Comparison of ENCODE assay signal across 30 cellular contexts in genomic region chr9:132970306-132971062, GRCh38. TPM values are rescaled to one million over a fixed set of nuclear protein-coding genes. Genes with fewer than 3 reads are reported as not detected.
DNase-seq lines count a peak whose midpoint lies in the region; ATAC-seq, FAIRE-seq and TF ChIP-seq lines count a peak whose summit lies in the region.
"Had no signal": no experiment of that assay in that cellular context is flagged by ENCODE, and none has a peak within 500 bp of the region (broad histone marks: within the 10 kb centered on the region; RNA-seq: fewer than 3 reads in every experiment).

No MANE protein-coding gene starts in this region.

- H3K9ac ChIP-seq in kidney (ENCODE audit: low read length in 2 of 2), result peak overlapping the region in 1 of 2 donors; percentile 6
- H3K9ac ChIP-seq in neuronal stem cell (ENCODE audit: low read depth, low read length, poor library complexity), result no peak overlapping the region

- H2BK12ac ChIP-seq in neuronal stem cell (ENCODE audit: low read length), result no peak overlapping the region

- H3K18ac ChIP-seq in neuronal stem cell (ENCODE audit: low read length), result no peak overlapping the region

- no peak for TF ChIP-seq EP300 in sigmoid colon (IDR thresholded peaks at IDR 0.05)

- H2BK15ac ChIP-seq in neuronal stem cell (ENCODE audit: low read length), result no peak overlapping the region

- DNase-seq in DMS79 (lab: John Stamatoyannopoulos, UW) (peak; percentile 56), NCI-H526 treated with DMSO at 0.1 percent for 48 hours (lab: John Stamatoyannopoulos, UW) (peak; percentile 92), kidney (no peak), neuronal stem cell (ENCODE audit: low spot score) (no peak), sigmoid colon (no peak), substantia nigra (lab: John Stamatoyannopoulos, UW) (no peak)
- DNase-seq in activated CD8-positive, alpha-beta memory T cell treated with anti-CD3 and anti-CD28 coated beads, Interleukin-2, amount 50 U/mL, for 4 hours, result no peak
- DNase-seq: activated CD4-positive, alpha-beta T cell treated with anti-CD3 and anti-CD28 coated beads, Interleukin-2, amount 50 U/mL, for 1 hour; activated naive CD4-positive, alpha-beta T cell treated with anti-CD3 and anti-CD28 coated beads for 36 hours; brain microvascular endothelial cell; COR-L47; DMS53; GF-D8; islet precursor cell; NCI-H1930; NCI-H524 treated with DMSO at 0.1 percent for 48 hours; psoas muscle; stimulated activated naive CD8-positive, alpha-beta T cell treated with anti-CD3 and anti-CD28 coated beads, Interleukin-15, amount 100 ng/mL, for 72 hours; tibial artery had no signal

- no peak for FAIRE-seq in kidney (lab: Jason Lieb, UNC)
- FAIRE-seq: GM18507, HepG2, RCC 7860 had no signal

- H3K27me3 ChIP-seq in neuronal stem cell (ENCODE audit: control insufficient read depth in 3 of 3, insufficient read depth in 3 of 3, low read depth in 1 of 3, low read length in 3 of 3) (peaks cover 0 to 40% (median 8%) of the 10 kb centered on the region in 3 experiments), sigmoid colon (peaks cover 0 to 34% (median 13%) of the 10 kb centered on the region in 3 donors)

- no peaks in the 10 kb centered on the region for H3K79me1 ChIP-seq in neuronal stem cell (ENCODE audit: low read depth, low read length)

- H3K23ac ChIP-seq in neuronal stem cell (ENCODE audit: low read depth, low read length, poor library complexity), result peak overlapping the region; percentile 15

- H2BK120ac ChIP-seq in neuronal stem cell (ENCODE audit: low read depth, low read length), result no peak overlapping the region

- H3K4me3 ChIP-seq in kidney (ENCODE audit: low read length in 2 of 2), result no peak overlapping the region
- H3K4me3 ChIP-seq in neuronal stem cell (ENCODE audit: low read length in 2 of 2), result no peak overlapping the region
- no peak overlapping the region for H3K4me3 ChIP-seq in sigmoid colon
- H3K4me3 ChIP-seq: psoas muscle, skin epidermis, tibial artery had no signal

- H3K27ac ChIP-seq in kidney (ENCODE audit: low read depth in 2 of 2, low read length in 2 of 2) (peak overlapping the region; percentile 57 to 63), neuronal stem cell (replicated peaks; ENCODE audit: low read length) (no peak overlapping the region), sigmoid colon (no peak overlapping the region), substantia nigra (ENCODE audit: low read depth, low read length, poor library complexity, severe bottlenecking) (no peak overlapping the region)
- H3K27ac ChIP-seq: brain microvascular endothelial cell, neutrophil, psoas muscle, skin epidermis, tibial artery had no signal

- peaks cover 0 to 9% of the 10 kb centered on the region in 2 donors for H3K4me1 ChIP-seq in kidney (ENCODE audit: control insufficient read depth in 1 of 2, insufficient read depth in 1 of 2, low read depth in 1 of 2, low read length in 2 of 2)
- H3K4me1 ChIP-seq in neuronal stem cell (ENCODE audit: control insufficient read depth in 2 of 2, insufficient read depth in 1 of 2, low read depth in 1 of 2, low read length in 2 of 2), result no peaks in the 10 kb centered on the region
- peaks cover 0 to 8% (median 0%) of the 10 kb centered on the region in 4 donors for H3K4me1 ChIP-seq in sigmoid colon
- H3K4me1 ChIP-seq: psoas muscle, tibial artery had no signal

- no peak overlapping the region for H2AFZ ChIP-seq in neuronal stem cell (ENCODE audit: low read length)

- no peak overlapping the region for H3K4me2 ChIP-seq in neuronal stem cell (ENCODE audit: insufficient read depth, low read length, poor library complexity, severe bottlenecking)

- no peak for TF ChIP-seq POLR2A in sigmoid colon (IDR thresholded peaks at IDR 0.05)

- WGBS in neuronal stem cell (ENCODE audit: extremely low coverage in 2 of 2, insufficient read length in 2 of 2, insufficient replicate concordance in 1 of 2), 2 donors, result no CpG with 5 or more reads among the region's 16 CpGs
- 57 to 77% methylated on average over 16 of the region's 16 CpGs for WGBS in sigmoid colon, 2 donors

- H4K8ac ChIP-seq in neuronal stem cell (ENCODE audit: low read depth, low read length), result no peak overlapping the region

- TF ChIP-seq CTCF in kidney (IDR thresholded peaks at IDR 0.05; ENCODE audit: borderline replicate concordance, extremely low read depth, insufficient read depth), result no peak
- TF ChIP-seq CTCF in sigmoid colon (IDR thresholded peaks at IDR 0.05), result no peak

- ATAC-seq in GM21447 (IDR thresholded peaks at IDR 0.05; ENCODE audit: unreplicated experiment), result no peak
- ATAC-seq: HepG2; psoas muscle; stimulated activated naive CD8-positive, alpha-beta T cell treated with anti-CD3 and anti-CD28 coated beads, Interleukin-15, amount 100 ng/mL, for 72 hours; WTC11 had no signal

- H3K36me3 ChIP-seq in kidney (ENCODE audit: control insufficient read depth in 1 of 2, insufficient read depth in 2 of 2, low read length in 2 of 2) (no peaks in the 10 kb centered on the region), neuronal stem cell (replicated peaks in 1 of 2; ENCODE audit: control insufficient read depth in 2 of 2, insufficient read depth in 2 of 2, low read length in 2 of 2) (no peaks in the 10 kb centered on the region), sigmoid colon (no peaks in the 10 kb centered on the region)
- H3K36me3 ChIP-seq: brain microvascular endothelial cell, neutrophil, tibial artery had no signal

- H2BK5ac ChIP-seq in neuronal stem cell (ENCODE audit: low read length), result no peak overlapping the region

- H4K91ac ChIP-seq in neuronal stem cell (ENCODE audit: low read depth, low read length, poor library complexity), result no peak overlapping the region

- H3K9me3 ChIP-seq in kidney (ENCODE audit: control insufficient read depth in 1 of 2, low read length in 2 of 2) (no peaks in the 10 kb centered on the region), neuronal stem cell (replicated peaks in 1 of 2; ENCODE audit: control insufficient read depth in 2 of 2, insufficient read depth in 1 of 2, low read depth in 1 of 2, low read length in 2 of 2) (no peaks in the 10 kb centered on the region), sigmoid colon (no peaks in the 10 kb centered on the region)
- H3K9me3 ChIP-seq: neutrophil, psoas muscle, tibial artery had no signal

- H3K4ac ChIP-seq in neuronal stem cell (ENCODE audit: low read length), result no peak overlapping the region

- H3K14ac ChIP-seq in neuronal stem cell (ENCODE audit: low read length), result no peak overlapping the region

- intact Hi-C loops in kidney (cut with DNase I) (no loop called here), sigmoid colon (cut with DNase I) (no loop called here)

- H2AK5ac ChIP-seq in neuronal stem cell (ENCODE audit: low read depth, low read length), result no peak overlapping the region

RNA-seq across cellular contexts. Expression of gene GFI1B, which starts 8.0 kb away (rescaled TPM):
- 0.28 TPM for total RNA-seq in kidney
- polyA plus RNA-seq in kidney (ENCODE audit: insufficient read depth, low read depth, low replicate concordance), result not detected
- 0.07 TPM for polyA plus RNA-seq in neuronal stem cell (2013, experiment 1 of 2)
- 0.04 TPM for polyA plus RNA-seq in neuronal stem cell (2013, experiment 2 of 2)
- under 1 TPM in 1 of 4 donors, not detected in 3; 0.28 TPM for total RNA-seq in sigmoid colon
- under 1 TPM in 2 of 3 donors, not detected in 1; 0.87 to 0.92 TPM for polyA plus RNA-seq in sigmoid colon
- total RNA-seq: A673; activated naive CD4-positive, alpha-beta T cell treated with anti-CD3 and anti-CD28 coated beads for 36 hours; chondrocyte; glomerular endothelial cell; lung microvascular endothelial cell; psoas muscle had no signal

RNA-seq across cellular contexts. Expression of gene TSC1, which starts 26.1 kb away (rescaled TPM):
- total RNA-seq in kidney, result 45.4 TPM
- polyA plus RNA-seq in kidney (ENCODE audit: insufficient read depth, low read depth, low replicate concordance), result 13.1 TPM
- polyA plus RNA-seq in neuronal stem cell (2013, experiment 1 of 2), result 19.4 TPM
- polyA plus RNA-seq in neuronal stem cell (2013, experiment 2 of 2), result 18.7 TPM
- 10 to 100 TPM; 35.3 to 55.9 (median 36.4) TPM for total RNA-seq in sigmoid colon
- polyA plus RNA-seq in sigmoid colon, result 10 to 100 TPM in 1 of 3 donors, 1 to 10 TPM in 2; 4.2 to 15.8 (median 4.8) TPM

Comparison
In these comparisons a context has a peak if more than half of its experiments do, and no peak if none do; other contexts are left out.
1. DNase-seq: peak in DMS79 (single experiment) and NCI-H526 treated with DMSO at 0.1 percent for 48 hours (single experiment); none in kidney (single experiment), neuronal stem cell (single experiment), activated CD8-positive, alpha-beta memory T cell treated with anti-CD3 and anti-CD28 coated beads, Interleukin-2, amount 50 U/mL, for 4 hours (single experiment), sigmoid colon (single experiment) and substantia nigra (0 of 49).
2. H3K27ac ChIP-seq: peak in kidney (2 of 2); none in neuronal stem cell (single experiment), sigmoid colon (0 of 4) and substantia nigra (single experiment).